In the genomic region with DNA sequence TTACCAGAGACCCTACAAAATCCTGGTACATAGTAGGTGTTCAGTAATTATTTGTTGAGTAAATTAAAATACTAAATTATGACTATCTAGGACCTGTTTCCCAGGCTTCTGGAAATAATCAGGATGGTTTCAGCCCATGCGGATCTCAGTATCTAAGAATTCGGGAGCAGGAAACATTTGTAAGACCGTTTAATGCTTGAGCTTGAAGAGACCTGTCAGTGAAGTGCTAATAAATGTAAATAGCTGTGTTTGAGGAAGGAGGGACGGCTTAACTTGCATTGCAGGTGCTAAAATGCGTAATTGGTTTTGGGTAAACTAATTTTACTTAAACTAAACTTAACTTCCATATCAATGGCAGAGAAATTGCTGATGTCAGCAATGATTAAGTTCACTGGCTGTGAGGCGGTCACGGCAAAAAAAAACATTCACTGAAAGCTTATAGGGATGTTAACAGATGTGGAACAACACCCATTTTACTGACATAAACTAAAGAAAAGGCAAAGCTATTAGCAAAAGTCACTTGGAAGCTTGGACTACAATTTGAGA, we compare ENCODE assay signal across 2 cellular contexts.
TF ChIP-seq lines count a peak whose summit lies in the region.

No MANE protein-coding gene starts in this region.

TF ChIP-seq in HepG2, 621 proteins besides CTCF, POLR2A, EP300 and RAD21:
- TF ChIP-seq SNAI1 (CRISPR knock-in tag; IDR thresholded peaks at IDR 0.05; ENCODE audit: borderline replicate concordance) (no peak), FLYWCH1 (CRISPR knock-in tag; IDR thresholded peaks at IDR 0.05) (no peak), CC2D1A (CRISPR knock-in tag; IDR thresholded peaks at IDR 0.05) (no peak), ZNF816 (CRISPR knock-in tag; IDR thresholded peaks at IDR 0.05; ENCODE audit: borderline replicate concordance) (no peak), ZIK1 (CRISPR knock-in tag; IDR thresholded peaks at IDR 0.05; ENCODE audit: borderline replicate concordance, low read depth) (no peak), CBX5 (CRISPR knock-in tag; IDR thresholded peaks at IDR 0.05; ENCODE audit: borderline replicate concordance) (no peak), ZNF543 (CRISPR knock-in tag; IDR thresholded peaks at IDR 0.05) (no peak), PAXIP1 (CRISPR knock-in tag; conservative IDR thresholded peaks at IDR 0.05) (no peak), ZNF33B (CRISPR knock-in tag; IDR thresholded peaks at IDR 0.05) (no peak), KLF9 (CRISPR knock-in tag; IDR thresholded peaks at IDR 0.05; ENCODE audit: low read depth) (no peak), SP140L (CRISPR knock-in tag; IDR thresholded peaks at IDR 0.05; ENCODE audit: borderline replicate concordance) (no peak), MAFF (IDR thresholded peaks at IDR 0.05; ENCODE audit: low read depth, low read length) (peak; percentile 98), KDM5A (IDR thresholded peaks at IDR 0.05; ENCODE audit: borderline replicate concordance, low read length) (no peak), MAFK (conservative IDR thresholded peaks at IDR 0.05 in 1 of 2, IDR thresholded peaks at IDR 0.05 in 1 of 2; ENCODE audit: low read length in 2 of 2) (peak; percentile 97 to 99), ZNF441 (CRISPR knock-in tag; IDR thresholded peaks at IDR 0.05; ENCODE audit: borderline replicate concordance) (no peak)
- TF ChIP-seq, protein P1, sequence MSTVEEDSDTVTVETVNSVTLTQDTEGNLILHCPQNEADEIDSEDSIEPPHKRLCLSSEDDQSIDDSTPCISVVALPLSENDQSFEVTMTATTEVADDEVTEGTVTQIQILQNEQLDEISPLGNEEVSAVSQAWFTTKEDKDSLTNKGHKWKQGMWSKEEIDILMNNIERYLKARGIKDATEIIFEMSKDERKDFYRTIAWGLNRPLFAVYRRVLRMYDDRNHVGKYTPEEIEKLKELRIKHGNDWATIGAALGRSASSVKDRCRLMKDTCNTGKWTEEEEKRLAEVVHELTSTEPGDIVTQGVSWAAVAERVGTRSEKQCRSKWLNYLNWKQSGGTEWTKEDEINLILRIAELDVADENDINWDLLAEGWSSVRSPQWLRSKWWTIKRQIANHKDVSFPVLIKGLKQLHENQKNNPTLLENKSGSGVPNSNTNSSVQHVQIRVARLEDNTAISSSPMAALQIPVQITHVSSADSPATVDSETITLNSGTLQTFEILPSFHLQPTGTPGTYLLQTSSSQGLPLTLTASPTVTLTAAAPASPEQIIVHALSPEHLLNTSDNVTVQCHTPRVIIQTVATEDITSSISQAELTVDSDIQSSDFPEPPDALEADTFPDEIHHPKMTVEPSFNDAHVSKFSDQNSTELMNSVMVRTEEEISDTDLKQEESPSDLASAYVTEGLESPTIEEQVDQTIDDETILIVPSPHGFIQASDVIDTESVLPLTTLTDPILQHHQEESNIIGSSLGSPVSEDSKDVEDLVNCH (CRISPR knock-in tag; IDR thresholded peaks at IDR 0.05), result no peak

TF ChIP-seq in H1, 55 proteins besides CTCF, POLR2A, EP300 and RAD21:
- TF ChIP-seq MAFK (IDR thresholded peaks at IDR 0.05; ENCODE audit: low read depth, low read length) (peak; percentile 97), FOSL1 (IDR thresholded peaks at IDR 0.05; ENCODE audit: insufficient read depth, low read depth, low read length) (no peak)
